ENCODE assay signal across 1 cellular context in genomic region chr16:67053767-67054334, GRCh38.
TF ChIP-seq lines count a peak whose summit lies in the region.

No MANE protein-coding gene starts in this region.

TF ChIP-seq in HepG2, 621 proteins besides CTCF, POLR2A, EP300 and RAD21:
- TF ChIP-seq RAD51 (IDR thresholded peaks at IDR 0.05; ENCODE audit: borderline replicate concordance) = 0 out of 2 replicates have a peak, but pooled peaks have one; percentile 3
- TF ChIP-seq MTERF4 (CRISPR knock-in tag; IDR thresholded peaks at IDR 0.05) = no peak
